ENCODE assay signal across 15 cellular contexts in genomic region chr6:3796396-3796795, GRCh38. TPM values are rescaled to one million over a fixed set of nuclear protein-coding genes. Genes with fewer than 3 reads are reported as not detected.
A peak's percentile ranks its signal among the peaks of the same experiment; 100 is the strongest.
DNase-seq lines count a peak whose midpoint lies in the region; ATAC-seq and TF ChIP-seq lines count a peak whose summit lies in the region.
"Had no signal": no experiment of that assay in that cellular context is flagged by ENCODE, and none has a peak within 500 bp of the region (broad histone marks: within the 10 kb centered on the region; RNA-seq: fewer than 3 reads in every experiment).

No MANE protein-coding gene starts in this region.

- peak overlapping the region; percentile 90 for H3K27ac ChIP-seq in epithelial cell of prostate

- ATAC-seq in naive thymus-derived CD8-positive, alpha-beta T cell = no peak
- ATAC-seq: natural killer cell treated with Interleukin-12 subunit alpha and Interleukin-12 subunit beta and Interleukin-15 and Interleukin-18, amount 100 ng/mL, for 72 hours had no signal

- no peak for TF ChIP-seq CTCF in mesothelial cell of epicardium (IDR thresholded peaks at IDR 0.05; ENCODE audit: unreplicated experiment)

- DNase-seq in Ammon's horn (ENCODE audit: low spot score) (peak; percentile 81), NCI-H69 (lab: John Stamatoyannopoulos, UW) (peak; percentile 48), epithelial cell of prostate (ENCODE audit: low read depth, low spot score) (no peak), mesothelial cell of epicardium (ENCODE audit: low spot score in 2 of 2, unreplicated experiment in 2 of 2) (no peak), SKM-1 (lab: John Stamatoyannopoulos, UW; ENCODE audit: unreplicated experiment) (no peak), NOMO-1 treated with DMSO at 0.1 percent for 48 hours (lab: John Stamatoyannopoulos, UW; ENCODE audit: unreplicated experiment) (no peak), NCI-H446 treated with DMSO at 0.1 percent for 48 hours (lab: John Stamatoyannopoulos, UW) (no peak)
- no peak for DNase-seq in naive thymus-derived CD8-positive, alpha-beta T cell
- DNase-seq: activated CD4-positive, alpha-beta memory T cell treated with anti-CD3 and anti-CD28 coated beads for 36 hours; activated naive CD4-positive, alpha-beta T cell treated with anti-CD3 and anti-CD28 coated beads for 36 hours; effector CD8-positive, alpha-beta T cell; NCI-H1048; stimulated activated CD4-positive, alpha-beta T cell treated with anti-CD3 and anti-CD28 coated beads, Interleukin-2, amount 100 ng/mL, for 48 hours had no signal

- H3K4me1 Mint-ChIP-seq in mesothelial cell of epicardium = peaks cover 44% of the 10 kb centered on the region
- peaks cover 0 to 2% (median 0%) of the 10 kb centered on the region in 4 donors for H3K4me1 Mint-ChIP-seq in naive thymus-derived CD8-positive, alpha-beta T cell

- no peaks in the 10 kb centered on the region for H3K27me3 Mint-ChIP-seq in mesothelial cell of epicardium (ENCODE audit: low read depth)
- H3K27me3 Mint-ChIP-seq in naive thymus-derived CD8-positive, alpha-beta T cell = peaks cover 0 to 9% (median 2%) of the 10 kb centered on the region in 5 donors

- POLR2A ChIA-PET in naive thymus-derived CD8-positive, alpha-beta T cell (lab: Charles Lee) = no interaction called here

- no peaks in the 10 kb centered on the region for H3K36me3 Mint-ChIP-seq in mesothelial cell of epicardium
- no peaks in the 10 kb centered on the region for H3K36me3 Mint-ChIP-seq in naive thymus-derived CD8-positive, alpha-beta T cell
- H3K36me3 Mint-ChIP-seq: activated CD4-positive, alpha-beta memory T cell treated with anti-CD3 and anti-CD28 coated beads for 36 hours; natural killer cell treated with Interleukin-12 subunit alpha and Interleukin-12 subunit beta and Interleukin-15 and Interleukin-18, amount 100 ng/mL, for 72 hours had no signal

- no peak overlapping the region for H3K4me3 Mint-ChIP-seq in mesothelial cell of epicardium
- no peak overlapping the region for H3K4me3 Mint-ChIP-seq in naive thymus-derived CD8-positive, alpha-beta T cell
- H3K4me3 Mint-ChIP-seq: activated CD4-positive, alpha-beta memory T cell treated with anti-CD3 and anti-CD28 coated beads for 36 hours; activated naive CD4-positive, alpha-beta T cell treated with anti-CD3 and anti-CD28 coated beads for 36 hours; natural killer cell treated with Interleukin-12 subunit alpha and Interleukin-12 subunit beta and Interleukin-15 and Interleukin-18, amount 100 ng/mL, for 72 hours; T-helper 2 cell treated with Interferon-gamma antibody and Interleukin-4, amounts not matched to agents 5 μg/mL and 100 μg/mL, for 36 hours had no signal

- no peaks in the 10 kb centered on the region for H3K9me3 Mint-ChIP-seq in mesothelial cell of epicardium
- no peaks in the 10 kb centered on the region for H3K9me3 Mint-ChIP-seq in naive thymus-derived CD8-positive, alpha-beta T cell
- H3K9me3 Mint-ChIP-seq: activated CD4-positive, alpha-beta memory T cell treated with anti-CD3 and anti-CD28 coated beads for 36 hours; activated naive CD4-positive, alpha-beta T cell treated with anti-CD3 and anti-CD28 coated beads for 36 hours; natural killer cell treated with Interleukin-12 subunit alpha and Interleukin-12 subunit beta and Interleukin-15 and Interleukin-18, amount 100 ng/mL, for 72 hours; T-helper 2 cell treated with Interferon-gamma antibody and Interleukin-4, amounts not matched to agents 5 μg/mL and 100 μg/mL, for 36 hours had no signal

- peak overlapping the region; percentile 99 for H3K27ac Mint-ChIP-seq in mesothelial cell of epicardium
- no peak overlapping the region for H3K27ac Mint-ChIP-seq in naive thymus-derived CD8-positive, alpha-beta T cell
- H3K27ac Mint-ChIP-seq: activated CD4-positive, alpha-beta memory T cell treated with anti-CD3 and anti-CD28 coated beads for 36 hours; activated naive CD4-positive, alpha-beta T cell treated with anti-CD3 and anti-CD28 coated beads for 36 hours; natural killer cell treated with Interleukin-12 subunit alpha and Interleukin-12 subunit beta and Interleukin-15 and Interleukin-18, amount 100 ng/mL, for 72 hours; T-helper 2 cell treated with Interferon-gamma antibody and Interleukin-4, amounts not matched to agents 5 μg/mL and 100 μg/mL, for 36 hours had no signal

RNA-seq across cellular contexts. Expression of gene PXDC1, which starts 44.9 kb away (rescaled TPM):
- 33.1 to 34.5 TPM (median 33.8 TPM) in 3 replicates for total RNA-seq in mesothelial cell of epicardium
- under 1 TPM; 0.16 to 0.18 TPM for total RNA-seq in naive thymus-derived CD8-positive, alpha-beta T cell
- not detected for polyA plus RNA-seq in naive thymus-derived CD8-positive, alpha-beta T cell

RNA-seq across cellular contexts. Expression of gene FAM50B, which starts 52.8 kb away (rescaled TPM):
- 7.0 to 7.9 TPM (median 7.1 TPM) in 3 replicates for total RNA-seq in mesothelial cell of epicardium
- total RNA-seq in naive thymus-derived CD8-positive, alpha-beta T cell = 10 to 100 TPM; 11.5 to 12.3 TPM
- 10 to 100 TPM in 1 of 3 donors, 1 to 10 TPM in 2; 2.7 to 12.7 (median 5.8) TPM for polyA plus RNA-seq in naive thymus-derived CD8-positive, alpha-beta T cell

Comparison
In these comparisons a context has a peak if more than half of its experiments do, and no peak if none do; other contexts are left out.
1. DNase-seq: peak in Ammon's horn (single experiment) and NCI-H69 (single experiment); none in epithelial cell of prostate (single experiment), mesothelial cell of epicardium (0 of 2), SKM-1 (single experiment), naive thymus-derived CD8-positive, alpha-beta T cell (0 of 10), NOMO-1 treated with DMSO at 0.1 percent for 48 hours (single experiment) and NCI-H446 treated with DMSO at 0.1 percent for 48 hours (single experiment).
2. RNA of gene PXDC1, which starts 44.9 kb away (total RNA-seq): 33.1 to 34.5 TPM in mesothelial cell of epicardium; 0.16 to 0.18 TPM in naive thymus-derived CD8-positive, alpha-beta T cell; every median in the first group is over 10 times any median in the second.